ENCODE assay signal across 10 cellular contexts in genomic region chr6:31362751-31363150, GRCh38.
"Had no signal": no experiment of that assay in that cellular context is flagged by ENCODE, and none has a peak within 500 bp of the region (broad histone marks: within the 10 kb centered on the region; RNA-seq: fewer than 3 reads in every experiment).

No MANE protein-coding gene starts in this region.

- H3K4me1 ChIP-seq: HAP-1 had no signal

- H3K27ac Mint-ChIP-seq: HFFc6, IgD-negative memory B cell had no signal

- ATAC-seq: HCT116, HepG2 had no signal

- H3K4me3 ChIP-seq: GM23248, HAP-1 had no signal

- H2AFZ ChIP-seq: GM23248 had no signal

- H3K4me3 Mint-ChIP-seq: HFFc6, IgD-negative memory B cell had no signal

- H3K9me3 ChIP-seq: HAP-1 had no signal

- H3K9ac ChIP-seq: GM23248 had no signal

- H3K36me3 ChIP-seq: HAP-1 had no signal

- H3K27ac ChIP-seq: GM23248, HL-60 had no signal

- DNase-seq: GM23248, GOT3, H7, HFFc6, KBM-7 had no signal

- FAIRE-seq: HepG2 had no signal
